ENCODE assay signal across 1 cellular context in genomic region chr2:108607706-108608301, GRCh38.
TF ChIP-seq lines count a peak whose summit lies in the region.

No MANE protein-coding gene starts in this region.

TF ChIP-seq in Ishikawa, 13 proteins besides CTCF, POLR2A, EP300 and RAD21 (continued from another document):
- TF ChIP-seq CREB1 (IDR thresholded peaks at IDR 0.05; ENCODE audit: low read depth) (no peak), USF1 (IDR thresholded peaks at IDR 0.05) (no peak), FOXM1 (IDR thresholded peaks at IDR 0.05; ENCODE audit: borderline replicate concordance, low read depth) (no peak), MAX (IDR thresholded peaks at IDR 0.05) (no peak)
